Comparison of ENCODE assay signal across 1 cellular context in genomic region chr18:11997466-11997865, GRCh38.
TF ChIP-seq lines count a peak whose summit lies in the region.

No MANE protein-coding gene starts in this region.

TF ChIP-seq in K562, 482 proteins besides CTCF, POLR2A, EP300 and RAD21:
- peak; percentile 21; the same call in 1 of the 2 replicates for TF ChIP-seq NFIC (IDR thresholded peaks at IDR 0.05)
- no peak for TF ChIP-seq MYBL2 (IDR thresholded peaks at IDR 0.05; ENCODE audit: low read depth)
- TF ChIP-seq MYBL2 (CRISPR knock-in tag; IDR thresholded peaks at IDR 0.05; ENCODE audit: borderline replicate concordance), result no peak
